Comparison of ENCODE assay signal across 29 cellular contexts in genomic region chr18:26362021-26362420, GRCh38.
"Had no signal": no experiment of that assay in that cellular context is flagged by ENCODE, and none has a peak within 500 bp of the region (broad histone marks: within the 10 kb centered on the region; RNA-seq: fewer than 3 reads in every experiment).

No MANE protein-coding gene starts in this region.

- FAIRE-seq: bronchial epithelial cell, TTC549 had no signal

- H3K27me3 ChIP-seq: ascending aorta, cardiac muscle cell had no signal

- ATAC-seq: activated CD4-positive, alpha-beta T cell treated with anti-CD3 and anti-CD28 coated beads for 36 hours; activated CD8-positive, alpha-beta memory T cell treated with anti-CD3 and anti-CD28 coated beads, Interleukin-2, amount 10 ng/mL, durations not matched to agents 7 days and 5 days; activated CD8-positive, alpha-beta T cell treated with anti-CD3 and anti-CD28 coated beads, Interleukin-2, amount 10 ng/mL, durations not matched to agents 7 days and 5 days; activated naive CD8-positive, alpha-beta T cell treated with anti-CD3 and anti-CD28 coated beads, Interleukin-2, amount 50 U/mL, for 24 hours had no signal

- H3K4me1 ChIP-seq: ascending aorta had no signal

- H3K36me3 ChIP-seq: cardiac muscle cell had no signal

- H3K9me3 ChIP-seq: ascending aorta had no signal

- H3K27ac ChIP-seq: ascending aorta, cardiac muscle cell, VCaP had no signal

- H3K4me3 ChIP-seq: ascending aorta, cardiac muscle cell had no signal

- DNase-seq: activated B cell treated with CpG ODN at 0.5 μM for 24 hours; activated CD4-positive, alpha-beta memory T cell treated with anti-CD3 and anti-CD28 coated beads, Interleukin-2, amount 10 ng/mL, durations not matched to agents 7 days and 5 days; activated CD4-positive, alpha-beta T cell treated with anti-CD3 and anti-CD28 coated beads for 1 hour; activated CD4-positive, alpha-beta T cell treated with anti-CD3 and anti-CD28 coated beads for 36 hours; activated CD4-positive, alpha-beta T cell treated with anti-CD3 and anti-CD28 coated beads for 48 hours; activated CD4-positive, alpha-beta T cell treated with anti-CD3 and anti-CD28 coated beads, Interleukin-2, amount 10 ng/mL, durations not matched to agents 7 days and 5 days; activated CD4-positive, alpha-beta T cell treated with anti-CD3 and anti-CD28 coated beads, Interleukin-2, amount 50 U/mL, for 48 hours; activated CD8-positive, alpha-beta memory T cell treated with anti-CD3 and anti-CD28 coated beads for 24 hours; activated CD8-positive, alpha-beta memory T cell treated with anti-CD3 and anti-CD28 coated beads, Interleukin-2, amount 10 ng/mL, durations not matched to agents 7 days and 5 days; activated CD8-positive, alpha-beta memory T cell treated with anti-CD3 and anti-CD28 coated beads, Interleukin-2, amount 50 U/mL, for 48 hours; activated CD8-positive, alpha-beta T cell treated with anti-CD3 and anti-CD28 coated beads, Interleukin-2, amount 10 ng/mL, durations not matched to agents 7 days and 5 days; activated effector memory CD4-positive, alpha-beta T cell treated with Interleukin-2 at 50 U/mL for 16 hours; activated gamma-delta T cell; activated naive CD4-positive, alpha-beta T cell treated with anti-CD3 and anti-CD28 coated beads, Interleukin-2, amount 10 ng/mL, durations not matched to agents 7 days and 5 days; activated naive CD4-positive, alpha-beta T cell treated with Interleukin-2 at 50 U/mL for 16 hours; activated naive CD8-positive, alpha-beta T cell treated with anti-CD3 and anti-CD28 coated beads, Interleukin-2, amount 10 ng/mL, durations not matched to agents 7 days and 5 days; activated naive CD8-positive, alpha-beta T cell treated with anti-CD3 and anti-CD28 coated beads, Interleukin-2, amount 50 U/mL, for 24 hours; activated T-cell treated with anti-CD3 and anti-CD28 coated beads, Interleukin-2, amount 50 U/mL, for 24 hours; activated T-cell treated with anti-CD3 and anti-CD28 coated beads, Interleukin-2, amount 50 U/mL, for 48 hours; amygdala; anterior cingulate cortex; caudate nucleus; cerebellar nuclear complex; T-helper 9 cell had no signal
